8 cellular contexts compared by ENCODE assay signal in genomic region chr10:62806246-62806645, GRCh38. TPM values are rescaled to one million over a fixed set of nuclear protein-coding genes. Genes with fewer than 3 reads are reported as not detected.
DNase-seq lines count a peak whose midpoint lies in the region; ATAC-seq, FAIRE-seq and TF ChIP-seq lines count a peak whose summit lies in the region.

No MANE protein-coding gene starts in this region.

- H3K27me3 ChIP-seq in brain microvascular endothelial cell (replicated peaks), result no peaks in the 10 kb centered on the region
- H3K27me3 ChIP-seq in mucosa of stomach (ENCODE audit: control insufficient read depth, insufficient read depth, low read length), result no peaks in the 10 kb centered on the region

- H3K9me3 ChIP-seq in mucosa of stomach (ENCODE audit: control insufficient read depth, low read length), result no peaks in the 10 kb centered on the region

- no peak for ATAC-seq in GM19463 (IDR thresholded peaks at IDR 0.05; ENCODE audit: unreplicated experiment)

- H3K9ac ChIP-seq in mucosa of stomach (ENCODE audit: low read length), result no peak overlapping the region

- TF ChIP-seq CTCF in AG10803 (conservative IDR thresholded peaks at IDR 0.05; ENCODE audit: low read length), result no peak
- no peak for TF ChIP-seq CTCF in brain microvascular endothelial cell (IDR thresholded peaks at IDR 0.05; ENCODE audit: low read depth, low read length, missing control alignments)
- TF ChIP-seq CTCF in D721Med (IDR thresholded peaks at IDR 0.05; ENCODE audit: insufficient read depth, missing control alignments), result no peak

- peak overlapping the region; percentile 96 for H3K4me3 ChIP-seq in AG10803 (ENCODE audit: low read length)
- peak overlapping the region; percentile 93 for H3K4me3 ChIP-seq in brain microvascular endothelial cell (ENCODE audit: low read depth, low read length)
- peak overlapping the region; percentile 6 for H3K4me3 ChIP-seq in mucosa of stomach (ENCODE audit: low read length)

- no peak overlapping the region for H3K27ac ChIP-seq in brain microvascular endothelial cell

- no peak for FAIRE-seq in D721Med (lab: Jason Lieb, UNC)

- DNase-seq in AG10803 (ENCODE audit: low read depth) (peak; percentile 53), HT-29 (ENCODE audit: low spot score) (peak; percentile 8), brain microvascular endothelial cell (no peak), D721Med (ENCODE audit: insufficient read length, low spot score) (no peak), amygdala (lab: John Stamatoyannopoulos, UW) (no peak), NCI-H146 treated with DMSO at 0.1 percent for 48 hours (lab: John Stamatoyannopoulos, UW; ENCODE audit: unreplicated experiment) (no peak)

- in situ Hi-C loops in brain microvascular endothelial cell (cut with HindIII; ENCODE audit: low pct_ligation_motif_present, low sequenced_read_pairs), result loop anchor here (25.0 kb wide), 1 partner anchor 194 kb away; no protein-coding TSS in a partner anchor

- peaks cover 19% of the 10 kb centered on the region for H3K4me1 ChIP-seq in mucosa of stomach (ENCODE audit: control insufficient read depth, insufficient read depth, low read length)

- H3K36me3 ChIP-seq in brain microvascular endothelial cell (replicated peaks), result no peaks in the 10 kb centered on the region
- no peaks in the 10 kb centered on the region for H3K36me3 ChIP-seq in mucosa of stomach (ENCODE audit: control insufficient read depth, insufficient read depth, low read length)

RNA-seq across cellular contexts. Expression of gene ADO, which starts 1.7 kb away (rescaled TPM):
- total RNA-seq in HT-29 (2014; rRNA removed; shearing (Covaris generic)), result 28.3 and 31.5 TPM in 2 replicates

RNA-seq across cellular contexts. Expression of gene EGR2, which starts 9.9 kb away (rescaled TPM):
- total RNA-seq in HT-29 (2014; rRNA removed; shearing (Covaris generic)), result 3.7 and 5.6 TPM in 2 replicates

Comparison
In these comparisons a context has a peak if more than half of its experiments do, and no peak if none do; other contexts are left out.
1. DNase-seq: peak in AG10803 (single experiment) and HT-29 (single experiment); none in brain microvascular endothelial cell (single experiment), D721Med (single experiment), amygdala (0 of 56) and NCI-H146 treated with DMSO at 0.1 percent for 48 hours (single experiment).
2. H3K4me3 ChIP-seq: peak in every context shown above with its lines; median percentile 96 in AG10803; 93 in brain microvascular endothelial cell; 6 in mucosa of stomach.